ENCODE assay signal across 1 cellular context in the genomic region with DNA sequence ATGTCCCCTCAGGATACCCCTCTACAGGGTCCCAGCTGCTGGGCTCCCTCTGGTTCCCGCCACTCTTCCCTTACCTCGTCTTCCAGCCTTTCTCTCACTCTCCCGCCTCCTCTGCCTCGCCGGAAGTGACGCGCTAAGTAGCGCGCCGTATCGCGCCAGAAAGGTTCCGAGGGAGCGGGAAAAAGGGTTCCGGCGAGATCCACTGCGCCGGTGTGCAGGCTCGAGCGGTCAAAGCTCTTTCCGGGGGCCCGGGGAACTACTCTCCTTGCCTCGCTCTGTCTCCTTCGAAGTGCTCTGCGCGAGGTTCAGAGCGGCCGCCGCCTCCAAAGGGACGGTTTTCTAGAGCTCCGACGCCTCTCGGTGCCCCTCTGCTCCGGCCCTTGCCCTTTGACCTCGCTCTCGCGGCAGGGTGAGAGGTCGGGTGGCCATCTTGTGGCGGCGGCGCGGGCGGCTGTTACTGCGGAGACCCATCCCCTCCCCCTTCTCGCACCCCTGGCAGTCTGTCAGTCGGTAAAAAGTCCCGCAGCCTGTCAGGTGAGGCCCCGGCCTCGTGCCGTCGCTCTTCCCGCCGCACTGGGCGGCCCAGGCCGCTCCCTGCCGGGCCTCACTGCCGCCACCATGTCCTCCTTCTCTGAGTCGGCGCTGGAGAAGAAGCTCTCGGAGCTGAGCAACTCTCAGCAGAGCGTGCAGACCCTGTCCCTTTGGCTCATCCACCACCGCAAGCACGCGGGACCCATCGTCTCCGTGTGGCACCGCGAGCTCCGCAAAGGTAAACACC.
TF ChIP-seq lines count a peak whose summit lies in the region.

A gene with protein sequence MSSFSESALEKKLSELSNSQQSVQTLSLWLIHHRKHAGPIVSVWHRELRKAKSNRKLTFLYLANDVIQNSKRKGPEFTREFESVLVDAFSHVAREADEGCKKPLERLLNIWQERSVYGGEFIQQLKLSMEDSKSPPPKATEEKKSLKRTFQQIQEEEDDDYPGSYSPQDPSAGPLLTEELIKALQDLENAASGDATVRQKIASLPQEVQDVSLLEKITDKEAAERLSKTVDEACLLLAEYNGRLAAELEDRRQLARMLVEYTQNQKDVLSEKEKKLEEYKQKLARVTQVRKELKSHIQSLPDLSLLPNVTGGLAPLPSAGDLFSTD (plus strand): TSS at position 417 of the 778 bp plus-strand sequence. CDS start 202 bp downstream, at position 619.
A gene (minus strand): TSS at position 127 of the 778 bp plus-strand sequence. CDS start 19,640 bp downstream, outside the sequence.

TF ChIP-seq in K562, 482 proteins besides CTCF, POLR2A, EP300 and RAD21 (continued from another document and continues in another):
- TF ChIP-seq, protein P1, sequence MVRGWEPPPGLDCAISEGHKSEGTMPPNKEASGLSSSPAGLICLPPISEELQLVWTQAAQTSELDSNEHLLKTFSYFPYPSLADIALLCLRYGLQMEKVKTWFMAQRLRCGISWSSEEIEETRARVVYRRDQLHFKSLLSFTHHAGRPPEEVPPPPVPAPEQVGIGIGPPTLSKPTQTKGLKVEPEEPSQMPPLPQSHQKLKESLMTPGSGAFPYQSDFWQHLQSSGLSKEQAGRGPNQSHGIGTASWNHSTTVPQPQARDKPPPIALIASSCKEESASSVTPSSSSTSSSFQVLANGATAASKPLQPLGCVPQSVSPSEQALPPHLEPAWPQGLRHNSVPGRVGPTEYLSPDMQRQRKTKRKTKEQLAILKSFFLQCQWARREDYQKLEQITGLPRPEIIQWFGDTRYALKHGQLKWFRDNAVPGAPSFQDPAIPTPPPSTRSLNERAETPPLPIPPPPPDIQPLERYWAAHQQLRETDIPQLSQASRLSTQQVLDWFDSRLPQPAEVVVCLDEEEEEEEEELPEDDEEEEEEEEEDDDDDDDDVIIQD (CRISPR knock-in tag; IDR thresholded peaks at IDR 0.05): no peak
- TF ChIP-seq, protein P2, sequence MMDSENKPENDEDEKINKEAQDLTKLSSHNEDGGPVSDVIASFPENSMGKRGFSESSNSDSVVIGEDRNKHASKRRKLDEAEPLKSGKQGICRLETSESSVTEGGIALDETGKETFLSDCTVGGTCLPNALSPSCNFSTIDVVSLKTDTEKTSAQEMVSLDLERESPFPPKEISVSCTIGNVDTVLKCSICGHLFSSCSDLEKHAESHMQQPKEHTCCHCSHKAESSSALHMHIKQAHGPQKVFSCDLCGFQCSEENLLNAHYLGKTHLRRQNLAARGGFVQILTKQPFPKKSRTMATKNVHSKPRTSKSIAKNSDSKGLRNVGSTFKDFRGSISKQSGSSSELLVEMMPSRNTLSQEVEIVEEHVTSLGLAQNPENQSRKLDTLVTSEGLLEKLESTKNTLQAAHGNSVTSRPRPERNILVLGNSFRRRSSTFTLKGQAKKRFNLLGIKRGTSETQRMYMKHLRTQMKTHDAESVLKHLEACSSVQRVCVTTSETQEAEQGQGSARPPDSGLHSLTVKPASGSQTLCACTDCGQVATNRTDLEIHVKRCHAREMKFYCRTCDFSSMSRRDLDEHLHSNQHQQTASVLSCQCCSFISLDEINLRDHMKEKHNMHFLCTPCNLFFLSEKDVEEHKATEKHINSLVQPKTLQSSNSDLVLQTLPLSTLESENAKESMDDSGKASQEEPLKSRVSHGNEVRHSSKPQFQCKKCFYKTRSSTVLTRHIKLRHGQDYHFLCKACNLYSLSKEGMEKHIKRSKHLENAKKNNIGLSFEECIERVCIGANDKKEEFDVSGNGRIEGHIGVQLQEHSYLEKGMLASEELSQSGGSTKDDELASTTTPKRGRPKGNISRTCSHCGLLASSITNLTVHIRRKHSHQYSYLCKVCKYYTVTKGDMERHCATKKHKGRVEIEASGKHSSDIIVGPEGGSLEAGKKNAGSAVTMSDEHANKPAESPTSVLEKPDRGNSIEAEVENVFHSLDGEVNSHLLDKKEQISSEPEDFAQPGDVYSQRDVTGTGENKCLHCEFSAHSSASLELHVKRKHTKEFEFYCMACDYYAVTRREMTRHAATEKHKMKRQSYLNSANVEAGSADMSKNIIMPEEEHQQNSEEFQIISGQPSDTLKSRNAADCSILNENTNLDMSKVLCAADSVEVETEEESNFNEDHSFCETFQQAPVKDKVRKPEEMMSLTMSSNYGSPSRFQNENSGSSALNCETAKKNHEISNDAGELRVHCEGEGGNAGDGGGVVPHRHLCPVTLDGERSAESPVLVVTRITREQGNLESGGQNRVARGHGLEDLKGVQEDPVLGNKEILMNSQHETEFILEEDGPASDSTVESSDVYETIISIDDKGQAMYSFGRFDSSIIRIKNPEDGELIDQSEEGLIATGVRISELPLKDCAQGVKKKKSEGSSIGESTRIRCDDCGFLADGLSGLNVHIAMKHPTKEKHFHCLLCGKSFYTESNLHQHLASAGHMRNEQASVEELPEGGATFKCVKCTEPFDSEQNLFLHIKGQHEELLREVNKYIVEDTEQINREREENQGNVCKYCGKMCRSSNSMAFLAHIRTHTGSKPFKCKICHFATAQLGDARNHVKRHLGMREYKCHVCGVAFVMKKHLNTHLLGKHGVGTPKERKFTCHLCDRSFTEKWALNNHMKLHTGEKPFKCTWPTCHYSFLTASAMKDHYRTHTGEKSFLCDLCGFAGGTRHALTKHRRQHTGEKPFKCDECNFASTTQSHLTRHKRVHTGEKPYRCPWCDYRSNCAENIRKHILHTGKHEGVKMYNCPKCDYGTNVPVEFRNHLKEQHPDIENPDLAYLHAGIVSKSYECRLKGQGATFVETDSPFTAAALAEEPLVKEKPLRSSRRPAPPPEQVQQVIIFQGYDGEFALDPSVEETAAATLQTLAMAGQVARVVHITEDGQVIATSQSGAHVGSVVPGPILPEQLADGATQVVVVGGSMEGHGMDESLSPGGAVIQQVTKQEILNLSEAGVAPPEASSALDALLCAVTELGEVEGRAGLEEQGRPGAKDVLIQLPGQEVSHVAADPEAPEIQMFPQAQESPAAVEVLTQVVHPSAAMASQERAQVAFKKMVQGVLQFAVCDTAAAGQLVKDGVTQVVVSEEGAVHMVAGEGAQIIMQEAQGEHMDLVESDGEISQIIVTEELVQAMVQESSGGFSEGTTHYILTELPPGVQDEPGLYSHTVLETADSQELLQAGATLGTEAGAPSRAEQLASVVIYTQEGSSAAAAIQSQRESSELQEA (IDR thresholded peaks at IDR 0.05; ENCODE audit: low read depth): no peak
- no peak for TF ChIP-seq SMAD1 (IDR thresholded peaks at IDR 0.05; ENCODE audit: low read depth, low read length, partially characterized antibody)
- TF ChIP-seq ARID1B (IDR thresholded peaks at IDR 0.05): no peak
- peak; percentile 96 for TF ChIP-seq RBBP5 (IDR thresholded peaks at IDR 0.05; ENCODE audit: borderline replicate concordance, insufficient read depth, low read length, poor library complexity, severe bottlenecking)
- TF ChIP-seq HDAC6 (IDR thresholded peaks at IDR 0.05; ENCODE audit: low read depth, low read length): no peak
- TF ChIP-seq CAMTA2 (CRISPR knock-in tag; conservative IDR thresholded peaks at IDR 0.05): no peak
- TF ChIP-seq BACH1 (tag; IDR thresholded peaks at IDR 0.05): no peak
- TF ChIP-seq, protein P3, sequence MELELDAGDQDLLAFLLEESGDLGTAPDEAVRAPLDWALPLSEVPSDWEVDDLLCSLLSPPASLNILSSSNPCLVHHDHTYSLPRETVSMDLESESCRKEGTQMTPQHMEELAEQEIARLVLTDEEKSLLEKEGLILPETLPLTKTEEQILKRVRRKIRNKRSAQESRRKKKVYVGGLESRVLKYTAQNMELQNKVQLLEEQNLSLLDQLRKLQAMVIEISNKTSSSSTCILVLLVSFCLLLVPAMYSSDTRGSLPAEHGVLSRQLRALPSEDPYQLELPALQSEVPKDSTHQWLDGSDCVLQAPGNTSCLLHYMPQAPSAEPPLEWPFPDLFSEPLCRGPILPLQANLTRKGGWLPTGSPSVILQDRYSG (tag; conservative IDR thresholded peaks at IDR 0.05; ENCODE audit: low read depth): peak; percentile 5; the same call in 1 of the 2 replicates
- no peak for TF ChIP-seq ZNF668 (CRISPR knock-in tag; IDR thresholded peaks at IDR 0.05)
- TF ChIP-seq WHSC1 (IDR thresholded peaks at IDR 0.05; ENCODE audit: low read length): no peak
- no peak for TF ChIP-seq EGR1 (conservative IDR thresholded peaks at IDR 0.05)
- TF ChIP-seq, protein P4, sequence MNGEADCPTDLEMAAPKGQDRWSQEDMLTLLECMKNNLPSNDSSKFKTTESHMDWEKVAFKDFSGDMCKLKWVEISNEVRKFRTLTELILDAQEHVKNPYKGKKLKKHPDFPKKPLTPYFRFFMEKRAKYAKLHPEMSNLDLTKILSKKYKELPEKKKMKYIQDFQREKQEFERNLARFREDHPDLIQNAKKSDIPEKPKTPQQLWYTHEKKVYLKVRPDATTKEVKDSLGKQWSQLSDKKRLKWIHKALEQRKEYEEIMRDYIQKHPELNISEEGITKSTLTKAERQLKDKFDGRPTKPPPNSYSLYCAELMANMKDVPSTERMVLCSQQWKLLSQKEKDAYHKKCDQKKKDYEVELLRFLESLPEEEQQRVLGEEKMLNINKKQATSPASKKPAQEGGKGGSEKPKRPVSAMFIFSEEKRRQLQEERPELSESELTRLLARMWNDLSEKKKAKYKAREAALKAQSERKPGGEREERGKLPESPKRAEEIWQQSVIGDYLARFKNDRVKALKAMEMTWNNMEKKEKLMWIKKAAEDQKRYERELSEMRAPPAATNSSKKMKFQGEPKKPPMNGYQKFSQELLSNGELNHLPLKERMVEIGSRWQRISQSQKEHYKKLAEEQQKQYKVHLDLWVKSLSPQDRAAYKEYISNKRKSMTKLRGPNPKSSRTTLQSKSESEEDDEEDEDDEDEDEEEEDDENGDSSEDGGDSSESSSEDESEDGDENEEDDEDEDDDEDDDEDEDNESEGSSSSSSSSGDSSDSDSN (IDR thresholded peaks at IDR 0.05; ENCODE audit: borderline replicate concordance in 1 of 2, low read depth in 2 of 2, low read length in 2 of 2): no peak
- TF ChIP-seq, protein P5, sequence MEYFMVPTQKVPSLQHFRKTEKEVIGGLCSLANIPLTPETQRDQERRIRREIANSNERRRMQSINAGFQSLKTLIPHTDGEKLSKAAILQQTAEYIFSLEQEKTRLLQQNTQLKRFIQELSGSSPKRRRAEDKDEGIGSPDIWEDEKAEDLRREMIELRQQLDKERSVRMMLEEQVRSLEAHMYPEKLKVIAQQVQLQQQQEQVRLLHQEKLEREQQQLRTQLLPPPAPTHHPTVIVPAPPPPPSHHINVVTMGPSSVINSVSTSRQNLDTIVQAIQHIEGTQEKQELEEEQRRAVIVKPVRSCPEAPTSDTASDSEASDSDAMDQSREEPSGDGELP (CRISPR knock-in tag; IDR thresholded peaks at IDR 0.05; ENCODE audit: borderline replicate concordance): peak; percentile 86
- TF ChIP-seq, protein P6, sequence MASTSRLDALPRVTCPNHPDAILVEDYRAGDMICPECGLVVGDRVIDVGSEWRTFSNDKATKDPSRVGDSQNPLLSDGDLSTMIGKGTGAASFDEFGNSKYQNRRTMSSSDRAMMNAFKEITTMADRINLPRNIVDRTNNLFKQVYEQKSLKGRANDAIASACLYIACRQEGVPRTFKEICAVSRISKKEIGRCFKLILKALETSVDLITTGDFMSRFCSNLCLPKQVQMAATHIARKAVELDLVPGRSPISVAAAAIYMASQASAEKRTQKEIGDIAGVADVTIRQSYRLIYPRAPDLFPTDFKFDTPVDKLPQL (IDR thresholded peaks at IDR 0.05; ENCODE audit: extremely low read depth, insufficient read length): peak; percentile 24
- no peak; the same call in 1 of the 2 replicates for TF ChIP-seq HDAC2 (IDR thresholded peaks at IDR 0.05)
- TF ChIP-seq FOXP1 (CRISPR knock-in tag; IDR thresholded peaks at IDR 0.05): 0 out of 2 replicates have a peak, but pooled peaks have one; percentile 44
- TF ChIP-seq ZBTB8A (IDR thresholded peaks at IDR 0.05; ENCODE audit: partially characterized antibody): no peak
- peak; percentile 84 for TF ChIP-seq ZFX (CRISPR knock-in tag; IDR thresholded peaks at IDR 0.05)
- TF ChIP-seq MCM2 (IDR thresholded peaks at IDR 0.05; ENCODE audit: low read depth): no peak
- TF ChIP-seq ETV1 (tag; conservative IDR thresholded peaks at IDR 0.05; ENCODE audit: low read depth): peak; percentile 89
- TF ChIP-seq, protein P7, sequence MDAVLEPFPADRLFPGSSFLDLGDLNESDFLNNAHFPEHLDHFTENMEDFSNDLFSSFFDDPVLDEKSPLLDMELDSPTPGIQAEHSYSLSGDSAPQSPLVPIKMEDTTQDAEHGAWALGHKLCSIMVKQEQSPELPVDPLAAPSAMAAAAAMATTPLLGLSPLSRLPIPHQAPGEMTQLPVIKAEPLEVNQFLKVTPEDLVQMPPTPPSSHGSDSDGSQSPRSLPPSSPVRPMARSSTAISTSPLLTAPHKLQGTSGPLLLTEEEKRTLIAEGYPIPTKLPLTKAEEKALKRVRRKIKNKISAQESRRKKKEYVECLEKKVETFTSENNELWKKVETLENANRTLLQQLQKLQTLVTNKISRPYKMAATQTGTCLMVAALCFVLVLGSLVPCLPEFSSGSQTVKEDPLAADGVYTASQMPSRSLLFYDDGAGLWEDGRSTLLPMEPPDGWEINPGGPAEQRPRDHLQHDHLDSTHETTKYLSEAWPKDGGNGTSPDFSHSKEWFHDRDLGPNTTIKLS (IDR thresholded peaks at IDR 0.05; ENCODE audit: borderline replicate concordance, low read depth): peak; percentile 96
- 0 out of 2 replicates have a peak, but pooled peaks have one; percentile 15 for TF ChIP-seq DPF2 (IDR thresholded peaks at IDR 0.05)
- no peak for TF ChIP-seq NFE2L1 (tag; IDR thresholded peaks at IDR 0.05; ENCODE audit: borderline replicate concordance, low read depth)
- no peak for TF ChIP-seq ZNF445 (CRISPR knock-in tag; IDR thresholded peaks at IDR 0.05; ENCODE audit: low read depth)
- TF ChIP-seq ZNF436 (CRISPR knock-in tag; IDR thresholded peaks at IDR 0.05): no peak
- TF ChIP-seq, protein P8, sequence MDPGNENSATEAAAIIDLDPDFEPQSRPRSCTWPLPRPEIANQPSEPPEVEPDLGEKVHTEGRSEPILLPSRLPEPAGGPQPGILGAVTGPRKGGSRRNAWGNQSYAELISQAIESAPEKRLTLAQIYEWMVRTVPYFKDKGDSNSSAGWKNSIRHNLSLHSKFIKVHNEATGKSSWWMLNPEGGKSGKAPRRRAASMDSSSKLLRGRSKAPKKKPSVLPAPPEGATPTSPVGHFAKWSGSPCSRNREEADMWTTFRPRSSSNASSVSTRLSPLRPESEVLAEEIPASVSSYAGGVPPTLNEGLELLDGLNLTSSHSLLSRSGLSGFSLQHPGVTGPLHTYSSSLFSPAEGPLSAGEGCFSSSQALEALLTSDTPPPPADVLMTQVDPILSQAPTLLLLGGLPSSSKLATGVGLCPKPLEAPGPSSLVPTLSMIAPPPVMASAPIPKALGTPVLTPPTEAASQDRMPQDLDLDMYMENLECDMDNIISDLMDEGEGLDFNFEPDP (CRISPR knock-in tag; IDR thresholded peaks at IDR 0.05): no peak
- TF ChIP-seq ZNF23 (CRISPR knock-in tag; IDR thresholded peaks at IDR 0.05): no peak
- TF ChIP-seq, protein P9, sequence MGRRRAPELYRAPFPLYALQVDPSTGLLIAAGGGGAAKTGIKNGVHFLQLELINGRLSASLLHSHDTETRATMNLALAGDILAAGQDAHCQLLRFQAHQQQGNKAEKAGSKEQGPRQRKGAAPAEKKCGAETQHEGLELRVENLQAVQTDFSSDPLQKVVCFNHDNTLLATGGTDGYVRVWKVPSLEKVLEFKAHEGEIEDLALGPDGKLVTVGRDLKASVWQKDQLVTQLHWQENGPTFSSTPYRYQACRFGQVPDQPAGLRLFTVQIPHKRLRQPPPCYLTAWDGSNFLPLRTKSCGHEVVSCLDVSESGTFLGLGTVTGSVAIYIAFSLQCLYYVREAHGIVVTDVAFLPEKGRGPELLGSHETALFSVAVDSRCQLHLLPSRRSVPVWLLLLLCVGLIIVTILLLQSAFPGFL (CRISPR knock-in tag; IDR thresholded peaks at IDR 0.05): no peak
- TF ChIP-seq TAF1 (IDR thresholded peaks at IDR 0.05; ENCODE audit: control insufficient read depth, extremely low read depth, insufficient read depth, low read length, severe bottlenecking): peak; percentile 95
- peak; percentile 97 for TF ChIP-seq EP400 (IDR thresholded peaks at IDR 0.05)
- TF ChIP-seq FOXM1 (IDR thresholded peaks at IDR 0.05; ENCODE audit: low read depth): no peak
- peak; percentile 46; the same call in 1 of the 2 replicates for TF ChIP-seq FOXM1 (CRISPR knock-in tag; IDR thresholded peaks at IDR 0.05; ENCODE audit: low read depth)
- TF ChIP-seq PHB (CRISPR knock-in tag; IDR thresholded peaks at IDR 0.05): no peak
- no peak for TF ChIP-seq SMARCE1 (IDR thresholded peaks at IDR 0.05)
